Comparison of ENCODE assay signal across 12 cellular contexts in the genomic region with DNA sequence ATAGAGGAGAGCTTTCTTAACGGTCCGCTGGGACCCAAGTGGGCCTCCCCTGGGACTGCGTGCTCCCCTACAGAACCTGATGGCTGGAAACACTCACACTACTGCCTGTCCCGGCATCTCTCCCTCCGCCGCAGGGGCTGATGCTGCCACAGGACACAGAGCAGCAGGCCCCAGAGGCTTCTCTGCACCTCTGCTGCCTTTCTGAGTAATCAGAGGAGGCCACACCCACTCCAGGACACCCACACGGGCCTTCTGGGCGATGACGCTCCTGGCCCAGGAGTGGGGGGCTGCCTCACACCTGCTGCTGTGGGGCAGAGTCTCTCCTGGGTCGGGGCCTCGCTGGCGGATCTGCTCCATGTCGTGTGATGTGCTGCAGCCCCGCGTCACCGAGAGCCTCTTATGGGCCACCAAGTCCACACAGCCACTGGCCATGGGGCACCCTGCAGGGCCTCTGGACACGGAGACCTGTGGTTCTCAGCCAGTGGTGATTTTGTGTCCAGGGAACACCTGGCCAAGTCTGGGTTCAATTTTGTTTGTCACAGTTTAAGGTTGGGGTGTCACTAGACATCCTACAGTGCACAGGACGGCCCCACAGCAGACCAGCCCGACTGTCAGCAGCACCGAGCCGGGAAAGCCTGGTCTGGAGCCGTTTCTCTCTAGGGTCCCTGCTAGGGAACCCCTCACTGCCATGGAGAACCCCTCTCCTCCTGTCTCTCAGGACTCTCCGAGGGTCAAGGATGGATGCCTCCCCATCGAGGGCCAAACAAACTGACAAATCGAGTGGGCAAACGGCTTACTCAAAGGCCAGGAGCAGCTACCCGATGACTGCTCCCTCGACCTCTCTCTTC. TPM values are rescaled to one million over a fixed set of nuclear protein-coding genes. Genes with fewer than 3 reads are reported as not detected.
A peak's percentile ranks its signal among the peaks of the same experiment; 100 is the strongest.
DNase-seq lines count a peak whose midpoint lies in the region; ATAC-seq, FAIRE-seq and TF ChIP-seq lines count a peak whose summit lies in the region.
"Had no signal": no experiment of that assay in that cellular context is flagged by ENCODE, and none has a peak within 500 bp of the region (broad histone marks: within the 10 kb centered on the region; RNA-seq: fewer than 3 reads in every experiment).

No MANE protein-coding gene starts in this region.

- H3K27ac ChIP-seq in SJCRH30 (no peak overlapping the region), GM12878 (ENCODE audit: control insufficient read depth, insufficient read depth) (no peak overlapping the region)
- H3K27ac ChIP-seq: tibial artery had no signal

- 0 out of 2 replicates have a peak, but pooled peaks have one; percentile 27 for TF ChIP-seq POLR2A in GM12878 (IDR thresholded peaks at IDR 0.05; ENCODE audit: low read depth, low read length)

- 29% methylated on average over 28 of the region's 28 CpGs for WGBS in GM12878 (ENCODE audit: insufficient coverage, insufficient replicate concordance, low lambda C conversion rate, missing lambda C conversion rate)

- CTCF ChIA-PET in GM12878 (lab: Yijun Ruan, JAX), result interaction anchor here (0.8 to 0.9 kb wide), 2 partner anchors 17 to 315 kb away, joined by 3 read pairs; no protein-coding TSS in a partner anchor

- H3K4me2 ChIP-seq in GM12878 (ENCODE audit: control insufficient read depth, insufficient read depth), result peak overlapping the region; percentile 54

- H3K36me3 Mint-ChIP-seq in effector memory CD8-positive, alpha-beta T cell (ENCODE audit: insufficient read depth), result no peaks in the 10 kb centered on the region

- H3K4me3 ChIP-seq in SJCRH30 (peak overlapping the region; percentile 31), GM12878 (no peak overlapping the region)
- H3K4me3 ChIP-seq: tibial artery had no signal

- TF ChIP-seq CTCF in GM12878 (IDR thresholded peaks at IDR 0.05 in 2 of 3, conservative IDR thresholded peaks at IDR 0.05 in 1 of 3; ENCODE audit: control insufficient read depth in 2 of 3, extremely low read depth in 1 of 3, insufficient read depth in 1 of 3, low read depth in 3 of 3, low read length in 3 of 3), result no peak

- peaks cover 0 to 1% of the 10 kb centered on the region in 2 donors for H3K4me1 Mint-ChIP-seq in effector memory CD8-positive, alpha-beta T cell (ENCODE audit: low read depth in 2 of 2)

- no peak for FAIRE-seq in GM12878 (lab: Jason Lieb, UNC)
- FAIRE-seq: islet of Langerhans had no signal

- POLR2A ChIA-PET in GM12878 (lab: Charles Lee), result no interaction called here

- H4K20me1 ChIP-seq in GM12878 (ENCODE audit: control insufficient read depth, insufficient read depth), result no peaks in the 10 kb centered on the region

- no peaks in the 10 kb centered on the region for H3K9me3 Mint-ChIP-seq in effector memory CD8-positive, alpha-beta T cell

- H3K27me3 ChIP-seq in SJCRH30, result peaks cover 6% of the 10 kb centered on the region; the same call in 1 of the 2 replicates
- H3K27me3 ChIP-seq in GM12878 (replicated peaks in 1 of 2; ENCODE audit: control insufficient read depth in 2 of 2, insufficient read depth in 2 of 2, low read length in 1 of 2), result peaks cover 0 to 5% of the 10 kb centered on the region in 2 experiments

- H3K27ac Mint-ChIP-seq in effector memory CD8-positive, alpha-beta T cell, result peak overlapping the region in 1 of 2 donors; percentile 39

- peak; percentile 39 for DNase-seq in DMS79 treated with DMSO at 0.1 percent for 48 hours (lab: John Stamatoyannopoulos, UW)
- DNase-seq in SJCRH30, result peak; percentile 59 to 65
- no peak for DNase-seq in GM12878 (ENCODE audit: low read depth, low spot score)
- DNase-seq in stimulated activated CD4-positive, alpha-beta T cell treated with anti-CD3 and anti-CD28 coated beads, Interleukin-4, amount 100 ng/mL, for 1 hour, result peak; percentile 50
- DNase-seq in A172 (ENCODE audit: low spot score), result no peak
- DNase-seq in effector memory CD8-positive, alpha-beta T cell, result no peak
- DNase-seq in DMS153 (lab: John Stamatoyannopoulos, UW), result no peak
- DNase-seq: NCI-H1092, retina had no signal

- H3K9me3 ChIP-seq in SJCRH30 (replicated peaks), result no peaks in the 10 kb centered on the region
- H3K9me3 ChIP-seq in GM12878 (replicated peaks; ENCODE audit: control insufficient read depth, insufficient read depth, low read length), result no peaks in the 10 kb centered on the region
- H3K9me3 ChIP-seq: tibial artery had no signal

- TF ChIP-seq EP300 in GM12878 (IDR thresholded peaks at IDR 0.05; ENCODE audit: borderline replicate concordance in 1 of 2, control insufficient read depth in 1 of 2, low read depth in 2 of 2, low read length in 2 of 2), result no peak

- no TSS peak for BruUV-seq in GM12878 (replicated peaks; lab: Mats Ljungman, UMichigan)

- RAD21 ChIA-PET in GM12878 (lab: Charles Lee; ENCODE audit: unreplicated experiment), result no interaction called here

- intact Hi-C loops in GM12878 (cut with micrococcal nuclease; ENCODE audit: unreplicated experiment), result no loop called here

- SMC1A ChIA-PET in GM12878 (lab: Charles Lee; ENCODE audit: uncharacterized antibody, unreplicated experiment), result no interaction called here

- H3K4me1 ChIP-seq in SJCRH30 (peaks cover 23% of the 10 kb centered on the region), GM12878 (ENCODE audit: control insufficient read depth, insufficient read depth, low read length) (peaks cover 8% of the 10 kb centered on the region)

- in situ Hi-C loops in GM12878 (cut with MboI), result loop anchor here (5.0 to 25.0 kb wide), 2 partner anchors 53 to 173 kb away; no protein-coding TSS in a partner anchor

- H3K9ac ChIP-seq in GM12878 (ENCODE audit: control insufficient read depth, insufficient read depth, low read length), result no peak overlapping the region

- no peaks in the 10 kb centered on the region for H3K79me2 ChIP-seq in GM12878 (ENCODE audit: control insufficient read depth, insufficient read depth, low read length)

- TF ChIP-seq RAD21 in GM12878 (IDR thresholded peaks at IDR 0.05; ENCODE audit: insufficient read depth, low read depth, low read length), result no peak

- H3K27me3 Mint-ChIP-seq in effector memory CD8-positive, alpha-beta T cell, result peaks cover 28 to 51% of the 10 kb centered on the region in 2 donors

- peak overlapping the region in 1 of 2 donors; percentile 57 for H3K4me3 Mint-ChIP-seq in effector memory CD8-positive, alpha-beta T cell

- peak; percentile 76 for ATAC-seq in GM12878
- no peak for ATAC-seq in HG03342 (IDR thresholded peaks at IDR 0.05; ENCODE audit: unreplicated experiment)
- ATAC-seq in effector memory CD8-positive, alpha-beta T cell (replicated peaks), result no peak

- H2AFZ ChIP-seq in GM12878 (ENCODE audit: control insufficient read depth, low read depth, low read length), result peak overlapping the region; percentile 58

- H3K36me3 ChIP-seq in SJCRH30 (no peaks in the 10 kb centered on the region), GM12878 (ENCODE audit: control insufficient read depth in 2 of 2, insufficient read depth in 2 of 2, low read length in 1 of 2) (no peaks in the 10 kb centered on the region)
- H3K36me3 ChIP-seq: tibial artery had no signal

TF ChIP-seq in GM12878, 131 proteins besides CTCF, POLR2A, EP300 and RAD21:
- TF ChIP-seq SMAD5 (IDR thresholded peaks at IDR 0.05; ENCODE audit: low read depth) (no peak), MEF2B (IDR thresholded peaks at IDR 0.05; ENCODE audit: partially characterized antibody, poor library complexity, severe bottlenecking) (peak; percentile 89), ESRRA (IDR thresholded peaks at IDR 0.05; ENCODE audit: low read length) (no peak), SREBF1 (IDR thresholded peaks at IDR 0.05; ENCODE audit: low read length) (no peak)

RNA-seq across cellular contexts. Expression of gene STX16, which starts 16.0 kb away (rescaled TPM):
- 28.4 and 38.0 TPM in 2 replicates for total RNA-seq in SJCRH30 (2014; rRNA removed; shearing (Covaris generic))
- 111 and 113 TPM in 2 replicates for total RNA-seq in GM12878 (2013; cell fraction: nucleolus; rRNA removed)
- total RNA-seq in GM12878 (2014; rRNA removed) (18.7 and 22.8 TPM in 2 replicates), GM12878 (2014; rRNA removed; fragmentation: Illumina TruSeq; extraction: Trizol) (21.7 and 22.4 TPM in 2 replicates), GM12878 (2021) (44.9 and 49.4 TPM in 2 replicates)
- 36.0 TPM for polyA plus RNA-seq in GM12878 (2011; ENCODE audit: low read depth)
- polyA plus RNA-seq in GM12878 (2011; rRNA removed) (66.6 and 83.2 TPM in 2 replicates), GM12878 (2014; fragmentation: Illumina TruSeq; extraction: Trizol) (54.4 and 66.8 TPM in 2 replicates), GM12878 (2014; fragmentation: Nextera tagmentation; extraction: Ambion mirVana) (10 to 100 TPM in 1 of 2 experiments, 1 to 10 TPM in 1; 6.3 to 11.1 TPM), GM12878 (2014; rRNA removed) (64.3 and 68.4 TPM in 2 replicates), GM12878 (2016; fragmentation: Nextera tagmentation; extraction: Ambion mirVana) (10 to 100 TPM; 34.9 to 36.7 TPM)
- 46.1 and 49.4 TPM in 2 replicates for polyA plus RNA-seq in GM12878 (2011; cell fraction: cytosol; rRNA removed)
- 110 and 121 TPM in 2 replicates for polyA plus RNA-seq in GM12878 (2011; cell fraction: nucleus; rRNA removed)
- polyA plus RNA-seq in GM12878 (2012), result 51.8 and 60.4 TPM in 2 replicates
- 24.7 and 43.2 TPM in 2 replicates for polyA minus RNA-seq in GM12878 (2011; rRNA and poly(A)+ RNA removed)
- polyA minus RNA-seq in GM12878 (2011; cell fraction: cytosol; rRNA and poly(A)+ RNA removed), result 8.6 and 18.4 TPM in 2 replicates
- 21.6 and 32.1 TPM in 2 replicates for polyA minus RNA-seq in GM12878 (2011; cell fraction: nucleus; rRNA and poly(A)+ RNA removed)
- total RNA-seq in A172 (2014; rRNA removed; shearing (Covaris generic)), result 10.9 and 13.5 TPM in 2 replicates

RNA-seq across cellular contexts. Expression of gene NPEPL1, which starts 57.6 kb away (rescaled TPM):
- total RNA-seq in SJCRH30 (2014; rRNA removed; shearing (Covaris generic)), result 3.9 and 6.3 TPM in 2 replicates
- 28.9 and 36.2 TPM in 2 replicates for total RNA-seq in GM12878 (2013; cell fraction: nucleolus; rRNA removed)
- 12.2 and 14.1 TPM in 2 replicates for total RNA-seq in GM12878 (2014; rRNA removed)
- 8.0 and 9.0 TPM in 2 replicates for total RNA-seq in GM12878 (2014; rRNA removed; fragmentation: Illumina TruSeq; extraction: Trizol)
- total RNA-seq in GM12878 (2021), result 19.5 and 21.3 TPM in 2 replicates
- polyA plus RNA-seq in GM12878 (2011; ENCODE audit: low read depth), result 8.5 TPM
- polyA plus RNA-seq in GM12878 (2011; rRNA removed), result 1.8 and 3.1 TPM in 2 replicates
- polyA plus RNA-seq in GM12878 (2011; cell fraction: cytosol; rRNA removed), result 2.6 and 4.7 TPM in 2 replicates
- 94.4 and 121 TPM in 2 replicates for polyA plus RNA-seq in GM12878 (2011; cell fraction: nucleus; rRNA removed)
- polyA plus RNA-seq in GM12878 (2012), result 24.8 and 27.2 TPM in 2 replicates
- polyA plus RNA-seq in GM12878 (2014; fragmentation: Illumina TruSeq; extraction: Trizol), result 1.6 and 6.1 TPM in 2 replicates
- under 1 TPM; 0.08 to 0.80 TPM for polyA plus RNA-seq in GM12878 (2014; fragmentation: Nextera tagmentation; extraction: Ambion mirVana)
- polyA plus RNA-seq in GM12878 (2014; rRNA removed), result 20.0 and 23.1 TPM in 2 replicates
- polyA plus RNA-seq in GM12878 (2016; fragmentation: Nextera tagmentation; extraction: Ambion mirVana), result 10 to 100 TPM; 11.4 to 13.1 TPM
- 0.88 and 3.5 TPM in 2 replicates for polyA minus RNA-seq in GM12878 (2011; rRNA and poly(A)+ RNA removed)
- 1.6 and 3.2 TPM in 2 replicates for polyA minus RNA-seq in GM12878 (2011; cell fraction: cytosol; rRNA and poly(A)+ RNA removed)
- polyA minus RNA-seq in GM12878 (2011; cell fraction: nucleus; rRNA and poly(A)+ RNA removed), result 11.4 and 21.0 TPM in 2 replicates
- total RNA-seq in A172 (2014; rRNA removed; shearing (Covaris generic)), result 5.9 and 7.2 TPM in 2 replicates

Comparison
In these comparisons a context has a peak if more than half of its experiments do, and no peak if none do; other contexts are left out.
1. DNase-seq: peak in DMS79 treated with DMSO at 0.1 percent for 48 hours (single experiment), SJCRH30 (2 of 2) and stimulated activated CD4-positive, alpha-beta T cell treated with anti-CD3 and anti-CD28 coated beads, Interleukin-4, amount 100 ng/mL, for 1 hour (single experiment); none in GM12878 (single experiment), A172 (single experiment), effector memory CD8-positive, alpha-beta T cell (0 of 3) and DMS153 (single experiment).